Comparison of ENCODE assay signal across 24 cellular contexts in the genomic region with DNA sequence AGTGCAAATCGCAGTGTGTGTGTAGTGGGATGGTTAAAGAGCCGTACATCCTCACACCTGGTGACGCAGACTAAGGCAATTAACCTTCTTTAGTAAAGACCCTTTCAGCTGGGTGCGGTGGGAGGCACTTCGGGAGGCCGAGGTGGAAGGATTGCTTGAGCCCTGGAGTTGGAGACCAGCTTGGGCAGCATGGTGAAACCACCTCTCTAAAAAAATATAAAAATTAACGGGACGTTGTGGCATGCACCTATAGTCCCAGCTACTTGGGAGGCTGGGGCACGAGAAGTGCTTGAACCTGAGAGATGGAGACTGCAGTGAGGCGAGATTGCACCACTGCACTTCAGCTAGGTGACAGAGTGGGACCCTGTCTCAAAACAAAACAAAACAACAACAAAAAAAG. TPM values are rescaled to one million over a fixed set of nuclear protein-coding genes. Genes with fewer than 3 reads are reported as not detected.
A peak's percentile ranks its signal among the peaks of the same experiment; 100 is the strongest.
DNase-seq lines count a peak whose midpoint lies in the region; ATAC-seq, FAIRE-seq and TF ChIP-seq lines count a peak whose summit lies in the region.
"Had no signal": no experiment of that assay in that cellular context is flagged by ENCODE, and none has a peak within 500 bp of the region (broad histone marks: within the 10 kb centered on the region; RNA-seq: fewer than 3 reads in every experiment).

No MANE protein-coding gene starts in this region.

- peaks cover 7% of the 10 kb centered on the region for H3K27me3 Mint-ChIP-seq in osteocyte (ENCODE audit: unreplicated experiment)
- H3K27me3 Mint-ChIP-seq: activated naive CD8-positive, alpha-beta T cell; activated T-cell treated with anti-CD3 and anti-CD28 coated beads, Interleukin-2, amount 50 U/mL, for 24 hours; CD4-positive, CD25-positive, alpha-beta regulatory T cell had no signal

- 0 out of 4 replicates have a peak overlapping the region, but pooled peaks of 1 of the 2 experiments have one; percentile 17 for H3K4me2 ChIP-seq in H1 (ENCODE audit: insufficient read depth in 1 of 2, low read depth in 2 of 2, low read length in 2 of 2)

- POLR2A ChIA-PET in H1 (lab: Charles Lee; ENCODE audit: partially characterized antibody): no interaction called here

- H2BK15ac ChIP-seq in H1 (ENCODE audit: low read length): no peak overlapping the region

- H3K23ac ChIP-seq in H1 (ENCODE audit: insufficient read length): no peak overlapping the region

- no peak overlapping the region for H3K4ac ChIP-seq in H1 (replicated peaks; ENCODE audit: insufficient read length, low read depth, low read length)

- no peak overlapping the region for H3K4me3 ChIP-seq in heart right ventricle
- H3K4me3 ChIP-seq in right cardiac atrium (ENCODE audit: low read length): no peak overlapping the region
- H3K4me3 ChIP-seq in H1 (ENCODE audit: extremely low read depth in 1 of 4, insufficient read depth in 2 of 4, low read depth in 3 of 4, low read length in 4 of 4): no peak overlapping the region
- H3K4me3 ChIP-seq in neuron (ENCODE audit: low read length): peak overlapping the region; percentile 27
- H3K4me3 ChIP-seq in uterus: no peak overlapping the region
- H3K4me3 ChIP-seq: vagina had no signal

- 86 to 89% methylated on average over 10 of the region's 10 CpGs for WGBS in heart right ventricle, 2 donors
- 88% methylated on average over 10 of the region's 10 CpGs for WGBS in right cardiac atrium
- WGBS in H1 (ENCODE audit: extremely low coverage in 1 of 2, insufficient coverage in 1 of 2, insufficient read length in 1 of 2, insufficient replicate concordance in 2 of 2, low coverage in 1 of 2, low lambda C conversion rate in 2 of 2, missing lambda C conversion rate in 1 of 2), 2 experiments: 80% methylated on average over 10 of the region's 10 CpGs; no CpG with 5 or more reads in 1 of the 2 experiments

- H3K4me1 ChIP-seq in heart right ventricle (peaks cover 50 to 98% (median 90%) of the 10 kb centered on the region in 9 donors), right cardiac atrium (ENCODE audit: control insufficient read depth, insufficient read depth, low read length) (peaks cover 76% of the 10 kb centered on the region), H1 (replicated peaks in 1 of 4; ENCODE audit: control insufficient read depth in 3 of 4, insufficient read depth in 4 of 4, low read length in 3 of 4) (peaks cover 0 to 7% (median 1%) of the 10 kb centered on the region in 4 experiments; a peak in 4 of 7 replicates), neuron (ENCODE audit: insufficient read depth, low read length) (peaks cover 45% of the 10 kb centered on the region), uterus (peaks cover 4 to 32% of the 10 kb centered on the region in 2 donors)

- peaks cover 12% of the 10 kb centered on the region for H3K36me3 Mint-ChIP-seq in osteocyte (ENCODE audit: unreplicated experiment)
- H3K36me3 Mint-ChIP-seq: brain had no signal

- no peaks in the 10 kb centered on the region for H3K9me3 Mint-ChIP-seq in osteocyte (ENCODE audit: unreplicated experiment)
- H3K9me3 Mint-ChIP-seq: activated T-cell treated with anti-CD3 and anti-CD28 coated beads, Interleukin-2, amount 50 U/mL, for 24 hours had no signal

- no peak overlapping the region for H3K27ac Mint-ChIP-seq in osteocyte (ENCODE audit: unreplicated experiment)
- H3K27ac Mint-ChIP-seq: activated CD8-positive, alpha-beta T cell treated with anti-CD3 and anti-CD28 coated beads, Interleukin-2, amount 10 ng/mL, durations not matched to agents 7 days and 5 days; activated naive CD8-positive, alpha-beta T cell had no signal

- no peak for TF ChIP-seq RAD21 in H1 (IDR thresholded peaks at IDR 0.05 in 1 of 2, conservative IDR thresholded peaks at IDR 0.05 in 1 of 2; ENCODE audit: low read depth in 2 of 2, low read length in 2 of 2)

- H3K9me3 ChIP-seq in heart right ventricle: no peaks in the 10 kb centered on the region
- H3K9me3 ChIP-seq in right cardiac atrium (ENCODE audit: control insufficient read depth, low read length): no peaks in the 10 kb centered on the region
- H3K9me3 ChIP-seq in H1 (ENCODE audit: insufficient read depth in 2 of 2, low read depth in 1 of 2, low read length in 1 of 2): no peaks in the 10 kb centered on the region
- H3K9me3 ChIP-seq in neuron (ENCODE audit: low read length): peaks cover 8% of the 10 kb centered on the region
- no peaks in the 10 kb centered on the region for H3K9me3 ChIP-seq in uterus
- H3K9me3 ChIP-seq: vagina had no signal

- no peak overlapping the region for H2AFZ ChIP-seq in H1 (ENCODE audit: low read length)
- no peak overlapping the region for H2AFZ ChIP-seq in neuron (ENCODE audit: low read depth, low read length)

- no peak for TF ChIP-seq CTCF in heart right ventricle (IDR thresholded peaks at IDR 0.05)
- TF ChIP-seq CTCF in H1 (IDR thresholded peaks at IDR 0.05; ENCODE audit: control extremely low read depth in 1 of 3, insufficient read depth in 1 of 3, low read depth in 1 of 3, low read length in 3 of 3): no peak
- no peak for TF ChIP-seq CTCF in uterus (IDR thresholded peaks at IDR 0.05)
- TF ChIP-seq CTCF in osteocyte (IDR thresholded peaks at IDR 0.05): no peak

- no peak overlapping the region for H2AK5ac ChIP-seq in H1 (ENCODE audit: low read depth, low read length)

- no peak for TF ChIP-seq POLR2A in H1 (IDR thresholded peaks at IDR 0.05; ENCODE audit: control extremely low read depth in 1 of 2, low read depth in 2 of 2, low read length in 2 of 2)
- no peak for TF ChIP-seq POLR2A in uterus (IDR thresholded peaks at IDR 0.05)

- H3K79me2 ChIP-seq in H1 (ENCODE audit: control insufficient read depth in 1 of 2, insufficient read depth in 2 of 2, low read length in 2 of 2): no peaks in the 10 kb centered on the region

- H3K27me3 ChIP-seq in heart right ventricle: no peaks in the 10 kb centered on the region
- no peaks in the 10 kb centered on the region for H3K27me3 ChIP-seq in right cardiac atrium (ENCODE audit: control insufficient read depth, insufficient read depth)
- H3K27me3 ChIP-seq in H1 (replicated peaks in 1 of 4; ENCODE audit: control insufficient read depth in 3 of 4, extremely low read depth in 1 of 4, insufficient read depth in 3 of 4, low read length in 3 of 4): no peaks in the 10 kb centered on the region; a peak in 1 of 7 replicates
- H3K27me3 ChIP-seq in neuron (ENCODE audit: insufficient read depth, low read length): no peaks in the 10 kb centered on the region
- no peaks in the 10 kb centered on the region for H3K27me3 ChIP-seq in uterus
- H3K27me3 ChIP-seq: vagina had no signal

- H4K5ac ChIP-seq in H1 (ENCODE audit: insufficient read length, low read depth, low read length): no peak overlapping the region

- no peak overlapping the region for H3K4me3 Mint-ChIP-seq in osteocyte (ENCODE audit: unreplicated experiment)
- H3K4me3 Mint-ChIP-seq: activated CD8-positive, alpha-beta T cell treated with anti-CD3 and anti-CD28 coated beads, Interleukin-2, amount 10 ng/mL, durations not matched to agents 7 days and 5 days; activated naive CD8-positive, alpha-beta T cell; activated T-cell treated with anti-CD3 and anti-CD28 coated beads, Interleukin-2, amount 50 U/mL, for 24 hours; CD4-positive, CD25-positive, alpha-beta regulatory T cell had no signal

- H2BK5ac ChIP-seq in H1 (ENCODE audit: low read depth, low read length): no peak overlapping the region

- no peaks in the 10 kb centered on the region for H4K20me1 ChIP-seq in H1 (replicated peaks in 1 of 2; ENCODE audit: control insufficient read depth in 1 of 2, insufficient read depth in 2 of 2, low read length in 2 of 2)

- intact Hi-C loops in heart right ventricle (cut with DNase I) (no loop called here), right cardiac atrium (cut with DNase I) (no loop called here), uterus (cut with DNase I; ENCODE audit: low total_unique reads) (no loop called here)

- no peak overlapping the region for H3K9ac ChIP-seq in H1 (replicated peaks in 1 of 4; ENCODE audit: extremely low read depth in 1 of 4, low read depth in 3 of 4, low read length in 3 of 4)

- peaks cover 25% of the 10 kb centered on the region for H3K4me1 Mint-ChIP-seq in osteocyte (ENCODE audit: unreplicated experiment)

- H3K23me2 ChIP-seq in H1 (ENCODE audit: low read depth, low read length): no peaks in the 10 kb centered on the region; the same call in 1 of the 2 replicates

- no peaks in the 10 kb centered on the region; the same call in 1 of the 2 replicates for H3K79me1 ChIP-seq in H1 (ENCODE audit: low read depth, low read length)

- peaks cover 0 to 17% (median 0%) of the 10 kb centered on the region in 9 donors for H3K36me3 ChIP-seq in heart right ventricle
- no peaks in the 10 kb centered on the region for H3K36me3 ChIP-seq in H1 (ENCODE audit: control insufficient read depth in 2 of 4, insufficient read depth in 4 of 4, low read length in 3 of 4)
- H3K36me3 ChIP-seq in neuron (ENCODE audit: insufficient read depth, low read length): peaks cover 2% of the 10 kb centered on the region
- H3K36me3 ChIP-seq in uterus: no peaks in the 10 kb centered on the region

- TF ChIP-seq EP300 in H1 (IDR thresholded peaks at IDR 0.05; ENCODE audit: borderline replicate concordance in 1 of 2, low read depth in 2 of 2, low read length in 2 of 2): no peak

- FAIRE-seq in H1 (lab: Jason Lieb, UNC): no peak
- FAIRE-seq: frontal cortex had no signal

- CTCF ChIA-PET in H1 (lab: Charles Lee; ENCODE audit: partially characterized antibody): interaction anchor here (0.7 to 1.8 kb wide), 4 partner anchors 18 to 170 kb away, joined by 3 to 9 read pairs (median 4); no protein-coding TSS in a partner anchor

- peak overlapping the region in 7 of 10 donors; percentile 11 to 96 (median 59) for H3K27ac ChIP-seq in heart right ventricle
- H3K27ac ChIP-seq in right cardiac atrium (ENCODE audit: low read length): no peak overlapping the region
- H3K27ac ChIP-seq in H1 (ENCODE audit: low read depth, low read length): no peak overlapping the region
- H3K27ac ChIP-seq in uterus: peak overlapping the region; percentile 5 to 15

- no peak for ATAC-seq in heart right ventricle
- no peak for ATAC-seq in right cardiac atrium
- ATAC-seq: activated CD8-positive, alpha-beta T cell treated with anti-CD3 and anti-CD28 coated beads, Interleukin-2, amount 10 ng/mL, durations not matched to agents 7 days and 5 days; left colon; SK-N-SH treated with all-trans-retinoic acid at 6 μM for 48 hours had no signal

- H3K14ac ChIP-seq in H1 (ENCODE audit: insufficient read length): no peak overlapping the region

- no peak for DNase-seq in heart right ventricle
- DNase-seq in right cardiac atrium: no peak
- no peak for DNase-seq in H1 (ENCODE audit: low read depth in 1 of 2, low spot score in 2 of 2)
- DNase-seq in uterus: no peak
- DNase-seq in SHP77 treated with DMSO at 0.1 percent for 48 hours (lab: John Stamatoyannopoulos, UW): no peak
- DNase-seq in NOMO-1 treated with DMSO at 0.1 percent for 48 hours (lab: John Stamatoyannopoulos, UW; ENCODE audit: unreplicated experiment): no peak
- DNase-seq in osteocyte (ENCODE audit: extremely low spot score, unreplicated experiment): no peak
- DNase-seq: ACHN; activated CD8-positive, alpha-beta T cell treated with anti-CD3 and anti-CD28 coated beads, Interleukin-2, amount 10 ng/mL, durations not matched to agents 7 days and 5 days; CD4-positive, CD25-positive, alpha-beta regulatory T cell; DMS79; left colon; NCI-H1417 treated with DMSO at 0.1 percent for 48 hours; NK-92 treated with Interleukin-12 subunit alpha and Interleukin-12 subunit beta, amount 100 ng/mL, for 24 hours; stimulated activated naive CD4-positive, alpha-beta T cell; T-helper 9 cell had no signal

- no peak overlapping the region for H2BK12ac ChIP-seq in H1 (ENCODE audit: low read depth, low read length)

- H4K8ac ChIP-seq in H1 (ENCODE audit: extremely low read depth, insufficient read depth, low read length): peak overlapping the region; percentile 42; the same call in 1 of the 2 replicates

- no peak overlapping the region for H2BK120ac ChIP-seq in H1 (replicated peaks; ENCODE audit: low read depth, low read length)

- H3K18ac ChIP-seq in H1 (ENCODE audit: extremely low read depth, low read length): no peak overlapping the region

- H2BK20ac ChIP-seq in H1 (ENCODE audit: low read length): no peak overlapping the region

- no peak overlapping the region for H3K56ac ChIP-seq in H1 (replicated peaks; ENCODE audit: insufficient read length, low read depth, low read length)

- H4K91ac ChIP-seq in H1 (replicated peaks; ENCODE audit: insufficient read length, low read length): no peak overlapping the region

RNA-seq across cellular contexts. Expression of gene ZBTB16, which starts 31.5 kb away (rescaled TPM):
- total RNA-seq in heart right ventricle: 100 to 1,000 TPM in 1 of 10 donors, 10 to 100 TPM in 9; 18.3 to 108 (median 72.9) TPM
- 10 to 100 TPM; 21.1 to 39.6 TPM for polyA plus RNA-seq in heart right ventricle
- total RNA-seq in right cardiac atrium: 10 to 100 TPM; 61.5 to 89.7 (median 79.4) TPM
- 49.8 TPM for polyA plus RNA-seq in right cardiac atrium
- total RNA-seq in H1 (2021; fragmentation: NEBNext Ultra II Directional; extraction: Animal tissue kit (Norgen Biotek cat#: 25700)): 0.25 and 0.61 TPM in 2 replicates
- 0.12 and 0.19 TPM in 2 replicates for polyA plus RNA-seq in H1 (2011; rRNA removed)
- 0.30 TPM for polyA plus RNA-seq in H1 (2011; cell fraction: cytosol; rRNA removed)
- 0.60 TPM for polyA plus RNA-seq in H1 (2011; cell fraction: nucleus; rRNA removed)
- polyA plus RNA-seq in H1 (2012, experiment 1 of 2): 0.43 TPM in 1 of 4 replicates, not detected in the others
- polyA plus RNA-seq in H1 (2012, experiment 2 of 2): 0.08 TPM
- polyA plus RNA-seq in H1 (2013, experiment 1 of 2): 0.04 TPM
- 0.04 TPM for polyA plus RNA-seq in H1 (2013, experiment 2 of 2)
- polyA minus RNA-seq in H1 (2011; rRNA and poly(A)+ RNA removed): 0.28 and 0.88 TPM in 2 replicates
- 2.0 TPM for polyA minus RNA-seq in H1 (2011; cell fraction: cytosol; rRNA and poly(A)+ RNA removed)
- polyA minus RNA-seq in H1 (2011; cell fraction: nucleus; rRNA and poly(A)+ RNA removed): 0.40 TPM
- 100 to 1,000 TPM in 3 of 4 donors, 10 to 100 TPM in 1; 25.5 to 302 (median 151) TPM for total RNA-seq in uterus
- total RNA-seq in osteocyte: 19.1 and 20.3 TPM in 2 replicates
- total RNA-seq: M059J had no signal

Comparison
In these comparisons a context has a peak if more than half of its experiments do, and no peak if none do; other contexts are left out.
1. H3K27ac ChIP-seq: peak in heart right ventricle (7 of 10) and uterus (2 of 2); none in right cardiac atrium (single experiment) and H1 (single experiment).
2. RNA of gene ZBTB16, which starts 31.5 kb away (total RNA-seq): 25.5 to 302 TPM in uterus, 61.5 to 89.7 TPM in right cardiac atrium, 18.3 to 108 TPM in heart right ventricle and 19.1 to 20.3 TPM in osteocyte; 0.25 to 0.61 TPM in H1; every median in the first group is over 10 times any median in the second.